Comparison of ENCODE assay signal across 12 cellular contexts in the genomic region with DNA sequence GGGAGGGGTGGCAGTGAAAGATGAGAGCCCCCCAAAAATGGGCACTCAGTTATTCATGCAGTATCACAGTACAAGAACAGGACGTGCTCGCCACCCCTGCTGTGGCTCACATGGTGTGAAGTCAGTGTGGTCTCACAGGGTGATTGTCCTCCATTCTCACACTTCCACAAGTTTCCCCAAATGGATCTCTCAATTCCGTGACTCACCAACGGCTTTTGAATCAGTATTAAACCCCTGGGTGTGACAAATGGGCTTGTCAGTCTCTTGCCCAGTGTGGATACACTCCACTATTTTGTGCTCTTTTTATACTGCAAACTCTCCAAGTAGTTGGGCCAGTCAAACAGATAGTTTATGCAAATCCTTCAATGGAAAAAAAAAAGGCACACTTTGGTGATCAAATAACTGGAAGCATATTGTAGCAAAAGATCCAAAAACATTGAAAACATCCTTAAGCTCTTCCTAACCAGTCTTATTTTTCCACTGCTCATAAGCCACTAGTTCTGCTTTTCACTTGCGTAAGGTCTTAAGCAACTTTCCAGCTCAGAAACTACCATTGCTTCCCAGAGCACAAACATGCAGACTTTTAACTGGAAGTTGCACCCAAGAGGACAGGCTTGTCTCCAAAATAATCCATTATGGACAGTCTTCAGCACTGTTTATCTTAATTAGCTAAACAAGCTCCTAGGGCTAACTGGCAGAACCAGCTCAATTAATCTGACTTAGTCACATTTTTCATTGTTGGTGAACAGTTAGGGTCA.
DNase-seq lines count a peak whose midpoint lies in the region; TF ChIP-seq lines count a peak whose summit lies in the region.
"Had no signal": no experiment of that assay in that cellular context is flagged by ENCODE, and none has a peak within 500 bp of the region (broad histone marks: within the 10 kb centered on the region; RNA-seq: fewer than 3 reads in every experiment).

No MANE protein-coding gene starts in this region.

- H3K4me3 ChIP-seq in NB4 (ENCODE audit: low read depth, low read length) = no peak overlapping the region
- no peak overlapping the region for H3K4me3 ChIP-seq in endodermal cell (ENCODE audit: low read length)
- H3K4me3 ChIP-seq in neural progenitor cell = no peak overlapping the region
- H3K4me3 ChIP-seq: coronary artery had no signal

- H3K36me3 Mint-ChIP-seq in endodermal cell (ENCODE audit: low read depth) (no peaks in the 10 kb centered on the region), neural progenitor cell (no peaks in the 10 kb centered on the region)

- no peaks in the 10 kb centered on the region for H4K20me1 ChIP-seq in neural progenitor cell (ENCODE audit: low read depth)

- no peak overlapping the region for H3K4me2 ChIP-seq in neural progenitor cell

- H3K9me3 ChIP-seq in endodermal cell (ENCODE audit: control insufficient read depth, low read length) (no peaks in the 10 kb centered on the region), neural progenitor cell (ENCODE audit: low read depth) (no peaks in the 10 kb centered on the region)

- H3K27me3 ChIP-seq in endodermal cell (ENCODE audit: control insufficient read depth, insufficient read depth, low read length, poor library complexity, severe bottlenecking) = no peaks in the 10 kb centered on the region
- no peaks in the 10 kb centered on the region for H3K27me3 ChIP-seq in neural progenitor cell

- peaks cover 13% of the 10 kb centered on the region for H3F3A ChIP-seq in neural progenitor cell (ENCODE audit: low read depth)

- H3K36me3 ChIP-seq in endodermal cell (ENCODE audit: control insufficient read depth, insufficient read depth, low read length) (no peaks in the 10 kb centered on the region), neural progenitor cell (no peaks in the 10 kb centered on the region)

- WGBS in endodermal cell (ENCODE audit: insufficient coverage in 1 of 2, insufficient read length in 1 of 2), 2 experiments = 69 to 71% methylated on average over 5 of the region's 5 CpGs

- H2AFZ ChIP-seq in neural progenitor cell (replicated peaks) = peak overlapping the region; percentile 6

- H3K79me2 ChIP-seq in neural progenitor cell (ENCODE audit: low read depth) = no peaks in the 10 kb centered on the region

- DNase-seq in COR-L47 (lab: John Stamatoyannopoulos, UW) (peak; percentile 5), NB4 (ENCODE audit: low read depth) (peak; percentile 90), endodermal cell (peak; percentile 64), neural progenitor cell (ENCODE audit: low spot score) (no peak), DMS79 treated with DMSO at 0.1 percent for 48 hours (lab: John Stamatoyannopoulos, UW) (no peak), NCI-H2171 treated with DMSO at 0.1 percent for 48 hours (lab: John Stamatoyannopoulos, UW) (no peak), activated gamma-delta T cell treated with Interleukin-2 at 50 U/mL for 16 hours (no peak)
- DNase-seq in stimulated activated CD4-positive, alpha-beta T cell treated with anti-CD3 and anti-CD28 coated beads, Interleukin-4, amount 100 ng/mL, for 4 hours = no peak
- DNase-seq: activated T-cell treated with anti-CD3 and anti-CD28 coated beads, Interleukin-2, amount 50 U/mL, for 72 hours; islet precursor cell; NCI-H524 treated with DMSO at 0.1 percent for 48 hours had no signal

- H3K27ac Mint-ChIP-seq in endodermal cell = no peak overlapping the region
- H3K27ac Mint-ChIP-seq in neural progenitor cell = no peak overlapping the region
- H3K27ac Mint-ChIP-seq: activated T-cell treated with anti-CD3 and anti-CD28 coated beads, Interleukin-2, amount 50 U/mL, for 72 hours had no signal

- TF ChIP-seq POLR2A in NB4 (IDR thresholded peaks at IDR 0.05; ENCODE audit: extremely low read depth, insufficient read length) = no peak

- peaks cover 6% of the 10 kb centered on the region for H3K4me1 ChIP-seq in endodermal cell (ENCODE audit: control insufficient read depth, insufficient read depth, low read length)
- H3K4me1 ChIP-seq in neural progenitor cell = peaks cover 18% of the 10 kb centered on the region

- H3K9ac ChIP-seq in endodermal cell (ENCODE audit: extremely low read depth, low read length, poor library complexity, severe bottlenecking) (no peak overlapping the region), neural progenitor cell (no peak overlapping the region)

- H3K4me1 Mint-ChIP-seq in endodermal cell (peaks cover 29% of the 10 kb centered on the region), neural progenitor cell (peaks cover 11% of the 10 kb centered on the region)

- no peak for TF ChIP-seq CTCF in NB4 (IDR thresholded peaks at IDR 0.05; ENCODE audit: low read depth, low read length)
- no peak for TF ChIP-seq CTCF in endodermal cell (conservative IDR thresholded peaks at IDR 0.05)
- no peak for TF ChIP-seq CTCF in neural progenitor cell (IDR thresholded peaks at IDR 0.05)

- no peak overlapping the region for H3K27ac ChIP-seq in endodermal cell (ENCODE audit: low read depth, low read length)
- no peak overlapping the region for H3K27ac ChIP-seq in neural progenitor cell

- H3K9me3 Mint-ChIP-seq in endodermal cell (no peaks in the 10 kb centered on the region), neural progenitor cell (peaks cover 7% of the 10 kb centered on the region)
- H3K9me3 Mint-ChIP-seq: activated T-cell treated with anti-CD3 and anti-CD28 coated beads, Interleukin-2, amount 50 U/mL, for 72 hours had no signal

- H3K27me3 Mint-ChIP-seq in endodermal cell (ENCODE audit: insufficient read depth) (no peaks in the 10 kb centered on the region), neural progenitor cell (ENCODE audit: insufficient read depth, low read depth) (no peaks in the 10 kb centered on the region)

- no peak overlapping the region for H3K4me3 Mint-ChIP-seq in endodermal cell
- H3K4me3 Mint-ChIP-seq in neural progenitor cell = no peak overlapping the region
- H3K4me3 Mint-ChIP-seq: activated T-cell treated with anti-CD3 and anti-CD28 coated beads, Interleukin-2, amount 50 U/mL, for 72 hours had no signal

Comparison
In these comparisons a context has a peak if more than half of its experiments do, and no peak if none do; other contexts are left out.
1. DNase-seq: peak in COR-L47 (single experiment), NB4 (single experiment) and endodermal cell (single experiment); none in neural progenitor cell (single experiment), stimulated activated CD4-positive, alpha-beta T cell treated with anti-CD3 and anti-CD28 coated beads, Interleukin-4, amount 100 ng/mL, for 4 hours (0 of 2), DMS79 treated with DMSO at 0.1 percent for 48 hours (single experiment), NCI-H2171 treated with DMSO at 0.1 percent for 48 hours (single experiment) and activated gamma-delta T cell treated with Interleukin-2 at 50 U/mL for 16 hours (single experiment).